In the genomic region with DNA sequence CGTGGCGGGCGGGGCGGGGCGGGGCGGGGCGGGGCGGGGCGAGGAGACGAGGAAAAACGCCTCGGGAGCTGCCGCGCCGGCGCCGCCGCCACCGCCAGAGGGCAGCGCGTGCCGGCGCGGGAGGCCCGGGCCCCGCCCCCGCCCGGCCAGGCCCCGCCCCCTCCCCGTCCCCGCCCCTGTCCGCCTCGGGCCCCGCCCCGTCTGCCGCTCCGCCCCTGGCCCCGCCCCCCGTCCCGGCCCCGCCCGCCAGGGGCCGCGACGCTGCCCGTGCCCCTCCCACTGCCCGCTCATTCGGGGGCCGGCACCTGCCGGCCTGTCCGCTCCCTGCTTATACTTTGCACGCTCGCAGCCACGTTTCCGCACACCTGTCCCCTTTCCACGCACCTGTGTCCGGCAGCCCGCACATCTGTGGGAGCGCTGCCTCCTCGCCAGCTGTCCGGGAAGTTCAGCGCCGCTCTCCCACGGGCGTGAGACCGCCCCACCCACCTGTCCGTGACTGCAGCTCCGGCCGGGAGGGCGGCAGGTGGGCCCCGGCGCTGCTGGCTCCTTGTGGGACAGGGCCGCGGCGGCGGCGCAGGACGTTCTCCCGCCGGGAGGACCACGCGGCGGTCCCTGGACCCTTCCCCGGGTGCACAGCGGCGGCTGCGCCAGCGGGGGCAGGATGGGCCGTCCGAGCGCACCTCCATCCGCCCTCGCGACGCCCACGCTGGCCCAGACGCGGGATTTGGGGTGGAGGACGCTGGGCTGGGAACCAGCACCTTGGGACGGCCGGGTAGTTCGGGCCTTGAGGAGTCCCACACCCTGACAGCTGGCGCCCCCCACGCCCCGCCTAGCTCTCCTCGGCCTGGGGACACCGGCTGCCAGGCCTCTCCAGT, we compare ENCODE assay signal across 8 cellular contexts. TPM values are rescaled to one million over a fixed set of nuclear protein-coding genes. Genes with fewer than 3 reads are reported as not detected.
DNase-seq lines count a peak whose midpoint lies in the region; ATAC-seq, FAIRE-seq and TF ChIP-seq lines count a peak whose summit lies in the region.

No MANE protein-coding gene starts in this region.

- peaks cover 13 to 16% of the 10 kb centered on the region in 2 experiments for H3K27me3 ChIP-seq in endothelial cell of umbilical vein (ENCODE audit: control insufficient read depth in 2 of 2, insufficient read depth in 2 of 2, low read length in 2 of 2)

- intact Hi-C loops in endothelial cell of umbilical vein (cut with micrococcal nuclease) (no loop called here), mucosa of descending colon (cut with DNase I, micrococcal nuclease) (no loop called here)

- peak in 1 of 2 donors; percentile 16 for TF ChIP-seq CTCF in endothelial cell of umbilical vein (IDR thresholded peaks at IDR 0.05; ENCODE audit: extremely low read depth in 1 of 2, insufficient read depth in 1 of 2, low read depth in 1 of 2, low read length in 2 of 2)
- peak; percentile 7 for TF ChIP-seq CTCF in mucosa of descending colon (IDR thresholded peaks at IDR 0.05)

- peaks cover 3% of the 10 kb centered on the region for H3K79me2 ChIP-seq in endothelial cell of umbilical vein (ENCODE audit: control insufficient read depth, insufficient read depth, low read length)

- dilution Hi-C loops in endothelial cell of umbilical vein (cut with MboI; ENCODE audit: extremely low pct_ligation_motif_present, low sequenced_read_pairs), result no loop called here

- POLR2A ChIA-PET in endothelial cell of umbilical vein (lab: Charles Lee), result interaction anchor here (0.6 kb wide), 1 partner anchor 17 kb away, joined by 3 read pairs; no protein-coding TSS in a partner anchor

- H3K9me1 ChIP-seq in endothelial cell of umbilical vein (replicated peaks; ENCODE audit: control insufficient read depth, extremely low read depth, insufficient read depth, low read length), result no peaks in the 10 kb centered on the region

- H3K4me1 Mint-ChIP-seq in activated CD8-positive, alpha-beta memory T cell treated with anti-CD3 and anti-CD28 coated beads, Interleukin-2, amount 10 ng/mL, durations not matched to agents 7 days and 5 days, result peaks cover 15% of the 10 kb centered on the region

- peak overlapping the region; percentile 65 for H3K4me2 ChIP-seq in endothelial cell of umbilical vein (ENCODE audit: insufficient read depth, low read length)

- H3K4me3 Mint-ChIP-seq in activated CD8-positive, alpha-beta memory T cell treated with anti-CD3 and anti-CD28 coated beads, Interleukin-2, amount 10 ng/mL, durations not matched to agents 7 days and 5 days, result peak overlapping the region; percentile 74

- ATAC-seq in GM21825 (IDR thresholded peaks at IDR 0.05; ENCODE audit: unreplicated experiment), result peak; percentile 32
- peak; percentile 60 for ATAC-seq in activated CD8-positive, alpha-beta memory T cell treated with anti-CD3 and anti-CD28 coated beads, Interleukin-2, amount 10 ng/mL, durations not matched to agents 7 days and 5 days
- ATAC-seq in mucosa of descending colon, result peak; percentile 81
- no peak for ATAC-seq in HG03520 (IDR thresholded peaks at IDR 0.05; ENCODE audit: unreplicated experiment)

- TF ChIP-seq POLR2A in endothelial cell of umbilical vein (IDR thresholded peaks at IDR 0.05; ENCODE audit: low read depth, low read length), result no peak

- H3K4me1 ChIP-seq in endothelial cell of umbilical vein (ENCODE audit: control insufficient read depth, extremely low read depth, insufficient read depth, low read length), result peaks cover 9% of the 10 kb centered on the region
- H3K4me1 ChIP-seq in mucosa of descending colon (ENCODE audit: low read depth), result peaks cover 11% of the 10 kb centered on the region

- FAIRE-seq in endothelial cell of umbilical vein (lab: Jason Lieb, UNC), result no peak

- peaks cover 0 to 2% of the 10 kb centered on the region in 2 experiments for H3K36me3 ChIP-seq in endothelial cell of umbilical vein (ENCODE audit: control insufficient read depth in 2 of 2, extremely low read depth in 1 of 2, insufficient read depth in 2 of 2, low read length in 2 of 2)
- H3K36me3 ChIP-seq in mucosa of descending colon (ENCODE audit: low read depth), result no peaks in the 10 kb centered on the region

- H3K27me3 Mint-ChIP-seq in activated CD8-positive, alpha-beta memory T cell treated with anti-CD3 and anti-CD28 coated beads, Interleukin-2, amount 10 ng/mL, durations not matched to agents 7 days and 5 days, result peaks cover 30% of the 10 kb centered on the region

- H3K9me3 Mint-ChIP-seq in activated CD8-positive, alpha-beta memory T cell treated with anti-CD3 and anti-CD28 coated beads, Interleukin-2, amount 10 ng/mL, durations not matched to agents 7 days and 5 days (ENCODE audit: low read depth), result no peaks in the 10 kb centered on the region

- H3K27ac Mint-ChIP-seq in activated CD8-positive, alpha-beta memory T cell treated with anti-CD3 and anti-CD28 coated beads, Interleukin-2, amount 10 ng/mL, durations not matched to agents 7 days and 5 days, result peak overlapping the region; percentile 89

- CTCF ChIA-PET in activated CD8-positive, alpha-beta memory T cell treated with anti-CD3 and anti-CD28 coated beads, Interleukin-2, amount 10 ng/mL, durations not matched to agents 7 days and 5 days (lab: Charles Lee), result interaction anchor here (0.7 to 1.5 kb wide), 7 partner anchors 10 to 267 kb away, joined by 3 to 5 read pairs (median 3); a partner anchor contains a TSS
- CTCF ChIA-PET in endothelial cell of umbilical vein (lab: Charles Lee), result interaction anchor here (0.6 to 2.6 kb wide), 9 partner anchors 12 to 337 kb away, joined by 3 to 13 read pairs (median 4); a partner anchor contains a TSS

- in situ Hi-C loops in Caki2 (cut with HindIII; ENCODE audit: low pct_unique_long_range_greater_than_20kb, low sequenced_read_pairs), result no loop called here

- DNase-seq in Caki2 (ENCODE audit: low read depth), result peak; percentile 60
- DNase-seq in NCI-H2196 treated with DMSO at 0.1 percent for 48 hours (lab: John Stamatoyannopoulos, UW; ENCODE audit: unreplicated experiment), result peak; percentile 30
- DNase-seq in activated CD8-positive, alpha-beta memory T cell treated with anti-CD3 and anti-CD28 coated beads, Interleukin-2, amount 10 ng/mL, durations not matched to agents 7 days and 5 days, result peak; percentile 82
- peak; percentile 39 for DNase-seq in endothelial cell of umbilical vein (ENCODE audit: low read depth, low spot score)
- peak; percentile 71 to 90 (median 86) for DNase-seq in mucosa of descending colon
- DNase-seq in stimulated activated CD8-positive, alpha-beta memory T cell treated with anti-CD3 and anti-CD28 coated beads, Interleukin-2, amount 100 ng/mL, for 1 hour (ENCODE audit: low read depth in 2 of 2), result peak; percentile 54 to 70

- no peaks in the 10 kb centered on the region for H3K36me3 Mint-ChIP-seq in activated CD8-positive, alpha-beta memory T cell treated with anti-CD3 and anti-CD28 coated beads, Interleukin-2, amount 10 ng/mL, durations not matched to agents 7 days and 5 days

- H3K27ac ChIP-seq in endothelial cell of umbilical vein (ENCODE audit: insufficient read depth, low read depth, low read length), result no peak overlapping the region

- BruUV-seq in endothelial cell of umbilical vein (replicated peaks; lab: Mats Ljungman, UMichigan), result no TSS peak

- peak overlapping the region in 2 of 3 experiments; percentile 29 to 52 for H3K4me3 ChIP-seq in endothelial cell of umbilical vein (replicated peaks in 1 of 3; ENCODE audit: insufficient read depth in 1 of 3, low read depth in 1 of 3, low read length in 3 of 3)
- peak overlapping the region; percentile 17 for H3K4me3 ChIP-seq in mucosa of descending colon

- H3K9ac ChIP-seq in endothelial cell of umbilical vein (replicated peaks; ENCODE audit: extremely low read depth, insufficient read depth, low read length), result no peak overlapping the region

- H3K9me3 ChIP-seq in endothelial cell of umbilical vein (replicated peaks; ENCODE audit: control insufficient read depth, insufficient read depth, low read length) (no peaks in the 10 kb centered on the region), mucosa of descending colon (no peaks in the 10 kb centered on the region)

- no peaks in the 10 kb centered on the region for H4K20me1 ChIP-seq in endothelial cell of umbilical vein (replicated peaks; ENCODE audit: control insufficient read depth, extremely low read depth, insufficient read depth, low read length)

- H2AFZ ChIP-seq in endothelial cell of umbilical vein (ENCODE audit: low read depth, low read length), result peak overlapping the region; percentile 72

RNA-seq across cellular contexts. Expression of a gene that starts 1.5 kb away (rescaled TPM):
- 48.2 and 70.9 TPM in 2 replicates for total RNA-seq in Caki2 (2014; rRNA removed; shearing (Covaris generic); ENCODE audit: low replicate concordance)
- 1 to 10 TPM; 8.4 to 9.3 TPM for total RNA-seq in activated CD8-positive, alpha-beta memory T cell treated with anti-CD3 and anti-CD28 coated beads, Interleukin-2, amount 10 ng/mL, durations not matched to agents 7 days and 5 days
- 33.3 and 34.8 TPM in 2 replicates for total RNA-seq in endothelial cell of umbilical vein
- 74.6 and 88.8 TPM in 2 replicates for polyA plus RNA-seq in endothelial cell of umbilical vein
- polyA plus RNA-seq in endothelial cell of umbilical vein (2011; cell fraction: cytosol; rRNA removed), result 73.5 and 75.3 TPM in 2 replicates
- 26.9 and 32.1 TPM in 2 replicates for polyA plus RNA-seq in endothelial cell of umbilical vein (2011; cell fraction: nucleus; rRNA removed)
- 35.4 and 45.4 TPM in 2 replicates for polyA plus RNA-seq in endothelial cell of umbilical vein (2012)
- polyA minus RNA-seq in endothelial cell of umbilical vein, result 115 and 131 TPM in 2 replicates
- polyA minus RNA-seq in endothelial cell of umbilical vein (2011; cell fraction: cytosol; rRNA and poly(A)+ RNA removed), result 17.3 TPM
- 19.3 and 20.6 TPM in 2 replicates for polyA minus RNA-seq in endothelial cell of umbilical vein (2011; cell fraction: nucleus; rRNA and poly(A)+ RNA removed)
- total RNA-seq in mucosa of descending colon, result 10 to 100 TPM; 14.7 to 19.3 (median 16.9) TPM

RNA-seq across cellular contexts. Expression of a gene that starts 16.7 kb away (rescaled TPM):
- 3.0 and 6.9 TPM in 2 replicates for total RNA-seq in Caki2 (2014; rRNA removed; shearing (Covaris generic); ENCODE audit: low replicate concordance)
- not detected for total RNA-seq in activated CD8-positive, alpha-beta memory T cell treated with anti-CD3 and anti-CD28 coated beads, Interleukin-2, amount 10 ng/mL, durations not matched to agents 7 days and 5 days
- total RNA-seq in endothelial cell of umbilical vein (0.32 TPM in 1 of 2 replicates, not detected in the other), mucosa of descending colon (1 to 10 TPM in 2 of 3 donors, under 1 TPM in 1; 0.85 to 2.8 (median 1.9) TPM)
- polyA plus RNA-seq in endothelial cell of umbilical vein, result 0.06 and 0.10 TPM in 2 replicates
- 0.07 TPM in 1 of 2 replicates, not detected in the other for polyA plus RNA-seq in endothelial cell of umbilical vein (2011; cell fraction: cytosol; rRNA removed)
- polyA plus RNA-seq in endothelial cell of umbilical vein (2011; cell fraction: nucleus; rRNA removed), result 0.14 TPM in 1 of 2 replicates, not detected in the other
- polyA plus RNA-seq in endothelial cell of umbilical vein (2012), result 1.00 and 1.9 TPM in 2 replicates
- polyA minus RNA-seq in endothelial cell of umbilical vein, result not detected in 2 replicates
- 0.41 TPM for polyA minus RNA-seq in endothelial cell of umbilical vein (2011; cell fraction: cytosol; rRNA and poly(A)+ RNA removed)
- polyA minus RNA-seq in endothelial cell of umbilical vein (2011; cell fraction: nucleus; rRNA and poly(A)+ RNA removed), result not detected in 2 replicates

RNA-seq across cellular contexts. Expression of a gene that starts 23.0 kb away (rescaled TPM):
- total RNA-seq in Caki2 (2014; rRNA removed; shearing (Covaris generic); ENCODE audit: low replicate concordance), result 6.7 and 6.9 TPM in 2 replicates
- 10 to 100 TPM; 27.1 to 28.1 TPM for total RNA-seq in activated CD8-positive, alpha-beta memory T cell treated with anti-CD3 and anti-CD28 coated beads, Interleukin-2, amount 10 ng/mL, durations not matched to agents 7 days and 5 days
- total RNA-seq in endothelial cell of umbilical vein, result 29.2 and 34.1 TPM in 2 replicates
- polyA plus RNA-seq in endothelial cell of umbilical vein, result 19.1 and 23.6 TPM in 2 replicates
- 3.3 and 4.2 TPM in 2 replicates for polyA plus RNA-seq in endothelial cell of umbilical vein (2011; cell fraction: cytosol; rRNA removed)
- polyA plus RNA-seq in endothelial cell of umbilical vein (2011; cell fraction: nucleus; rRNA removed), result 73.4 and 129 TPM in 2 replicates
- 10.2 and 16.5 TPM in 2 replicates for polyA plus RNA-seq in endothelial cell of umbilical vein (2012)
- polyA minus RNA-seq in endothelial cell of umbilical vein, result 9.5 and 14.7 TPM in 2 replicates
- 1.6 TPM for polyA minus RNA-seq in endothelial cell of umbilical vein (2011; cell fraction: cytosol; rRNA and poly(A)+ RNA removed)
- polyA minus RNA-seq in endothelial cell of umbilical vein (2011; cell fraction: nucleus; rRNA and poly(A)+ RNA removed), result 10.7 and 32.5 TPM in 2 replicates
- total RNA-seq in mucosa of descending colon, result 10 to 100 TPM; 29.7 to 45.7 (median 33.4) TPM

RNA-seq across cellular contexts. Expression of a gene that starts 36.5 kb away (rescaled TPM):
- 8.5 and 9.3 TPM in 2 replicates for total RNA-seq in Caki2 (2014; rRNA removed; shearing (Covaris generic); ENCODE audit: low replicate concordance)
- total RNA-seq in activated CD8-positive, alpha-beta memory T cell treated with anti-CD3 and anti-CD28 coated beads, Interleukin-2, amount 10 ng/mL, durations not matched to agents 7 days and 5 days, result 10 to 100 TPM; 22.9 to 27.6 TPM
- 20.2 and 20.4 TPM in 2 replicates for total RNA-seq in endothelial cell of umbilical vein
- 15.8 and 18.3 TPM in 2 replicates for polyA plus RNA-seq in endothelial cell of umbilical vein
- 7.2 and 12.3 TPM in 2 replicates for polyA plus RNA-seq in endothelial cell of umbilical vein (2011; cell fraction: cytosol; rRNA removed)
- polyA plus RNA-seq in endothelial cell of umbilical vein (2011; cell fraction: nucleus; rRNA removed), result 64.3 and 74.9 TPM in 2 replicates
- 9.3 and 13.6 TPM in 2 replicates for polyA plus RNA-seq in endothelial cell of umbilical vein (2012)
- 8.7 and 12.7 TPM in 2 replicates for polyA minus RNA-seq in endothelial cell of umbilical vein
- polyA minus RNA-seq in endothelial cell of umbilical vein (2011; cell fraction: cytosol; rRNA and poly(A)+ RNA removed), result 1.8 TPM
- polyA minus RNA-seq in endothelial cell of umbilical vein (2011; cell fraction: nucleus; rRNA and poly(A)+ RNA removed), result 12.3 and 21.8 TPM in 2 replicates
- total RNA-seq in mucosa of descending colon, result 10 to 100 TPM; 31.8 to 56.1 (median 41.7) TPM

Comparison
In these comparisons a context has a peak if more than half of its experiments do, and no peak if none do; other contexts are left out.
1. DNase-seq: peak in every context shown above with its lines; median percentile 86 in mucosa of descending colon; 82 in activated CD8-positive, alpha-beta memory T cell treated with anti-CD3 and anti-CD28 coated beads, Interleukin-2, amount 10 ng/mL, durations not matched to agents 7 days and 5 days; 62 in stimulated activated CD8-positive, alpha-beta memory T cell treated with anti-CD3 and anti-CD28 coated beads, Interleukin-2, amount 100 ng/mL, for 1 hour; 60 in Caki2; 39 in endothelial cell of umbilical vein; 30 in NCI-H2196 treated with DMSO at 0.1 percent for 48 hours.